8 cellular contexts compared by ENCODE assay signal in the genomic region with DNA sequence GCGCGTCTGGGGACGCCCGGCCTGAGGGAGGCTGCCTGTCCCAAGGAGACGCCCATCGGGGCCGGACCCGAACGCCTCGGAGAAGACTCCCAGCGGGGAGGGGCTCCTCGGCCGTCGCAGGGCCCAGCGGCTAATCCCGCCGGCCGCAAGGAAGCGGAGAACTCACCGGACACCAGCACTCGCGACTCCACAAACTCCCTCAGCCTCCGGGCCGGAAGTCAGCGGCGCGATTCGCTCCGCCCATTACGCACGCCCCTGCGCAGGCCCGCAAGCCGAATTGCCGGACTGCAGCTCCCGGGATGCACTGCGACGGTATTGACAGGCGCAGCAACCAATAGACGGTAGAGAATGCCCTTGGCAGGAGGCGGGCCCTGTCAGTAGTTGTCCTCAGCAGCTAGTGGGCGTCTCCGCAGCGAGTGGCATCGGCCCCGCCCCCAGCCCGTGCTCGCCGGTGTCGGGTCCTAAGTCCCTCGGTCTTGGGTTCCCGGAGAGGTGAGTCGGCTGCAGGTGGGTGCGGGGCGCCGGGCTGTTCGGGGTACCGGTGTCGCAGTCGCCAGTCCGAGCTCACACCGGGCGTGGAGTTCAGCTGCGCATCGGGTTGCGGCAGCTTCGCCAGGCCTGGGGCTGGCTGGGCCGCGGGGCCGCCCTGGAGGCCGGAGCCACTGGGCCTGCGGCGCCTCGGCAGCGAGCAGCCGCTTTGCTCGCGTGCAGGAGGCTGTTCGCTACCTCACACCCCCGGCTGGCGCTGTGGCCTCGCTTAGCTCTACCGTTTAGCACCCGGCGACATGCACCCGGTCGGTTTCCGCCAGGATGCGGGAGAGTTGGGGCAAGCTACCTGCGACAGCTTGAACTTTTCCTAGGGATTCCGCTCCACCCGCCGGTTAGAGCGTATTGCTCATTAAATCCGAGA. TPM values are rescaled to one million over a fixed set of nuclear protein-coding genes. Genes with fewer than 3 reads are reported as not detected.
A peak's percentile ranks its signal among the peaks of the same experiment; 100 is the strongest.
DNase-seq lines count a peak whose midpoint lies in the region; ATAC-seq and TF ChIP-seq lines count a peak whose summit lies in the region.

A gene (plus strand): TSS at position 437 of the 910 bp plus-strand sequence. CDS start 790 bp downstream, outside the sequence.
A gene (minus strand): TSS at position 226 of the 910 bp plus-strand sequence. CDS start 3,447 bp downstream, outside the sequence.

- peak within 1 kb of the TSS; percentile 85 for H2AFZ ChIP-seq in mesenchymal stem cell (ENCODE audit: low read depth, low read length)

- H3K79me1 ChIP-seq in mesenchymal stem cell (replicated peaks; ENCODE audit: low read length, poor library complexity, severe bottlenecking), result peaks cover 45% of the 10 kb centered on the region

- peak within 1 kb of the TSS; percentile 98 for H3K9ac ChIP-seq in mesenchymal stem cell (ENCODE audit: low read length)

- peak within 1 kb of the TSS in 1 of 2 experiments; percentile 86 for H3K14ac ChIP-seq in mesenchymal stem cell (ENCODE audit: low read length in 2 of 2)

- H3K4me1 Mint-ChIP-seq in effector memory CD8-positive, alpha-beta T cell (ENCODE audit: low read depth in 2 of 2), result peaks cover 31 to 45% of the 10 kb centered on the region in 2 donors

- POLR2A ChIA-PET in activated CD8-positive, alpha-beta memory T cell treated with anti-CD3 and anti-CD28 coated beads for 36 hours (lab: Charles Lee), result interaction anchor here (0.5 to 1.9 kb wide), 6 partner anchors 15 to 96 kb away, joined by 3 to 9 read pairs (median 4); a partner anchor contains a TSS

- peak; percentile 96 for ATAC-seq in effector memory CD8-positive, alpha-beta T cell (replicated peaks)

- H2BK12ac ChIP-seq in mesenchymal stem cell (ENCODE audit: low read length in 2 of 2), result peak within 1 kb of the TSS in 1 of 2 experiments; percentile 26

- H4K91ac ChIP-seq in mesenchymal stem cell (ENCODE audit: low read length), result peak within 1 kb of the TSS; percentile 75

- H3K27ac Mint-ChIP-seq in effector memory CD8-positive, alpha-beta T cell, result peak within 1 kb of the TSS; percentile 82 to 87

- H3K4me3 Mint-ChIP-seq in effector memory CD8-positive, alpha-beta T cell, result peak within 1 kb of the TSS; percentile 89 to 91

- peaks cover 4% of the 10 kb centered on the region for H3K4me1 ChIP-seq in mesenchymal stem cell (ENCODE audit: control insufficient read depth, insufficient read depth, low read depth, low read length)

- no peak within 1 kb of the TSS for H2BK15ac ChIP-seq in mesenchymal stem cell (ENCODE audit: low read depth, poor library complexity, severe bottlenecking)

- CTCF ChIA-PET in activated CD8-positive, alpha-beta memory T cell treated with anti-CD3 and anti-CD28 coated beads for 36 hours (lab: Charles Lee), result interaction anchor here (0.6 to 1.2 kb wide), 5 partner anchors 9 to 383 kb away, joined by 3 to 4 read pairs (median 3); a partner anchor contains a TSS

- peak within 1 kb of the TSS; percentile 76 for H3K27ac ChIP-seq in mesenchymal stem cell (ENCODE audit: low read length, poor library complexity, severe bottlenecking)

- H3K9me3 ChIP-seq in mesenchymal stem cell (ENCODE audit: control insufficient read depth, low read length), result peaks cover 46% of the 10 kb centered on the region

- no peak for TF ChIP-seq CTCF in GM20000 (IDR thresholded peaks at IDR 0.05; ENCODE audit: extremely low read depth, missing control alignments)

- H3K27me3 Mint-ChIP-seq in effector memory CD8-positive, alpha-beta T cell, result no peaks in the 10 kb centered on the region

- peak within 1 kb of the TSS; percentile 79 for H4K8ac ChIP-seq in mesenchymal stem cell (ENCODE audit: low read length)

- peaks cover 0 to 1% of the 10 kb centered on the region in 2 donors for H3K9me3 Mint-ChIP-seq in effector memory CD8-positive, alpha-beta T cell

- no peak within 1 kb of the TSS for H2AK5ac ChIP-seq in mesenchymal stem cell (ENCODE audit: low read length, severe bottlenecking)

- peaks cover 43 to 59% of the 10 kb centered on the region in 2 experiments for H3K36me3 ChIP-seq in mesenchymal stem cell (ENCODE audit: control insufficient read depth in 1 of 2, insufficient read depth in 2 of 2, low read depth in 1 of 2, low read length in 2 of 2)

- H3K4me2 ChIP-seq in mesenchymal stem cell (ENCODE audit: low read length, poor library complexity, severe bottlenecking), result peak within 1 kb of the TSS; percentile 75

- peak within 1 kb of the TSS; percentile 71 for H2BK5ac ChIP-seq in mesenchymal stem cell (ENCODE audit: low read depth, low read length, poor library complexity, severe bottlenecking)

- WGBS in mesenchymal stem cell, result under 1% methylated on average over 90 of the region's 95 CpGs

- peak within 1 kb of the TSS; percentile 9 for H2BK120ac ChIP-seq in mesenchymal stem cell (ENCODE audit: low read depth, low read length)

- peak; percentile 99 for DNase-seq in COLO829 (ENCODE audit: low spot score)
- DNase-seq in GM20000 (ENCODE audit: low spot score), result peak; percentile 100
- DNase-seq in HT-29 (ENCODE audit: low spot score), result peak; percentile 99
- peak; percentile 98 to 99 for DNase-seq in NOMO-1 (lab: John Stamatoyannopoulos, UW; ENCODE audit: unreplicated experiment in 2 of 2)
- DNase-seq in effector memory CD8-positive, alpha-beta T cell, result peak; percentile 98 to 99 (median 98)
- peak; percentile 99 for DNase-seq in mesenchymal stem cell
- peak; percentile 96 for DNase-seq in stimulated activated CD8-positive, alpha-beta memory T cell treated with anti-CD3 and anti-CD28 coated beads, Interleukin-12 subunit alpha, Interleukin-12 subunit beta, amount 100 ng/mL, for 4 hours (ENCODE audit: low read depth)

- H3K23ac ChIP-seq in mesenchymal stem cell (ENCODE audit: low read length in 2 of 2), result peak within 1 kb of the TSS in 1 of 2 experiments; percentile 75

- H3K4me3 ChIP-seq in mesenchymal stem cell (ENCODE audit: insufficient read depth in 1 of 2, low read depth in 1 of 2, low read length in 2 of 2), result peak within 1 kb of the TSS; percentile 84 to 95

- no peaks in the 10 kb centered on the region for H3K27me3 ChIP-seq in mesenchymal stem cell (ENCODE audit: control insufficient read depth in 1 of 2, insufficient read depth in 1 of 2, low read length in 2 of 2)

- H3K36me3 Mint-ChIP-seq in effector memory CD8-positive, alpha-beta T cell (ENCODE audit: insufficient read depth), result peaks cover 16% of the 10 kb centered on the region

- peak within 1 kb of the TSS; percentile 84 to 90 for H3K18ac ChIP-seq in mesenchymal stem cell (ENCODE audit: low read depth in 1 of 2, low read length in 2 of 2)

- peak within 1 kb of the TSS; percentile 59 to 83 for H3K4ac ChIP-seq in mesenchymal stem cell (ENCODE audit: low read depth in 1 of 2, low read length in 2 of 2)

RNA-seq across cellular contexts. Expression of the first gene that starts in this region (rescaled TPM):
- 6.6 and 13.9 TPM in 2 replicates for total RNA-seq in HT-29 (2014; rRNA removed; shearing (Covaris generic))
- total RNA-seq in activated CD8-positive, alpha-beta memory T cell treated with anti-CD3 and anti-CD28 coated beads for 36 hours, result 10 to 100 TPM; 10.1 to 10.8 TPM
- polyA plus RNA-seq in mesenchymal stem cell (2013, experiment 1 of 2), result 12.2 TPM
- polyA plus RNA-seq in mesenchymal stem cell (2013, experiment 2 of 2), result 12.2 TPM

RNA-seq across cellular contexts. Expression of the second gene that starts in this region (rescaled TPM):
- 9.0 and 9.8 TPM in 2 replicates for total RNA-seq in HT-29 (2014; rRNA removed; shearing (Covaris generic))
- 10 to 100 TPM; 11.8 to 13.1 TPM for total RNA-seq in activated CD8-positive, alpha-beta memory T cell treated with anti-CD3 and anti-CD28 coated beads for 36 hours
- 8.9 TPM for polyA plus RNA-seq in mesenchymal stem cell (2013, experiment 1 of 2)
- 9.1 TPM for polyA plus RNA-seq in mesenchymal stem cell (2013, experiment 2 of 2)

Comparison
In these comparisons a context has a peak if more than half of its experiments do, and no peak if none do; other contexts are left out.
1. Peak in every context shown above with its lines: DNase-seq, ATAC-seq, H3K4me3 ChIP-seq and H3K27ac ChIP-seq.